In the genomic region with DNA sequence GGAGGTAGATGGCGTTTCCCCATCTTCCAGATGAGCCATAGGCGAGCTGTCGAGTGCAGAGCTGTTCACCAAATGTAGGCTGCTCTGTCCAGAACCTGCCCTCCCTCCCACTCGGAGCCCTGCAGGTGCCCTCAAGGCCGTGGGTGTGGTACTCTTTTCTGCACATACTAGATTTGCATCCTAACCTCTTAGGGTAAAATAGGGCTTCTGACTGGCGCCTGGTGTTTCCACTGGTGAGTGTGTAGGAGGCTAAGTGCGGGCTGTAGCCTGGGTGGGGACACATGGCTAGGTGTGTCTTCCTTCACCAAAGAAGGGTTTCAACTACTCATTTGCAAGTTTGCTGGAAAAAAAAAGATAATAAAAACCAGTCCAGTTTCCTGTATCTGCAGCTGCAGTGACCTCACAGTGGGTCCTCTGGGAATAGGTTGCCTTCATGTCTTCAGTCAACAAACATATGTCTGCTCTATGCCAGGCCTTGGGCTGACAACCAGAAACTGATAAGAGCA, we compare ENCODE assay signal across 14 cellular contexts. TPM values are rescaled to one million over a fixed set of nuclear protein-coding genes. Genes with fewer than 3 reads are reported as not detected.
A peak's percentile ranks its signal among the peaks of the same experiment; 100 is the strongest.
DNase-seq lines count a peak whose midpoint lies in the region; ATAC-seq and TF ChIP-seq lines count a peak whose summit lies in the region.
"Had no signal": no experiment of that assay in that cellular context is flagged by ENCODE, and none has a peak within 500 bp of the region (broad histone marks: within the 10 kb centered on the region; RNA-seq: fewer than 3 reads in every experiment).

No MANE protein-coding gene starts in this region.

- TF ChIP-seq POLR2A in lower leg skin (IDR thresholded peaks at IDR 0.05): no peak

- H3K36me3 ChIP-seq in mucosa of rectum (ENCODE audit: control insufficient read depth in 2 of 2, insufficient read depth in 2 of 2, low read length in 2 of 2): no peaks in the 10 kb centered on the region

- H3K4me3 ChIP-seq in mucosa of rectum (ENCODE audit: low read length in 2 of 2) (peak overlapping the region in 1 of 2 donors; percentile 8), lower leg skin (ENCODE audit: low read depth, poor library complexity, severe bottlenecking) (no peak overlapping the region)

- H3K4me1 ChIP-seq in mucosa of rectum (ENCODE audit: control insufficient read depth in 2 of 2, insufficient read depth in 2 of 2, low read length in 2 of 2): peaks cover 35 to 68% of the 10 kb centered on the region in 2 donors

- peak overlapping the region in 1 of 2 donors; percentile 42 for H3K9ac ChIP-seq in mucosa of rectum (ENCODE audit: low read depth in 1 of 2, low read length in 2 of 2)

- DNase-seq in NCI-H345 (lab: John Stamatoyannopoulos, UW): peak; percentile 47
- no peak for DNase-seq in D341Med (ENCODE audit: low spot score)
- no peak for DNase-seq in HCEC 1CT
- no peak for DNase-seq in lower leg skin (ENCODE audit: low spot score in 2 of 2)
- DNase-seq in activated CD4-positive, alpha-beta T cell treated with anti-CD3 and anti-CD28 coated beads for 1 hour: no peak
- DNase-seq: activated CD4-positive, alpha-beta T cell treated with anti-CD3 and anti-CD28 coated beads, Interleukin-2, amount 10 ng/mL, durations not matched to agents 24 days and 14 days; activated naive CD8-positive, alpha-beta T cell treated with anti-CD3 and anti-CD28 coated beads, Interleukin-2, amount 10 ng/mL, durations not matched to agents 7 days and 5 days; effector CD8-positive, alpha-beta T cell; NCI-H1417 treated with DMSO at 0.1 percent for 48 hours; Right ventricle myocardium superior; stimulated activated CD4-positive, alpha-beta T cell treated with anti-CD3 and anti-CD28 coated beads, Interleukin-15, amount 100 ng/mL, for 24 hours had no signal

- TF ChIP-seq CTCF in lower leg skin (IDR thresholded peaks at IDR 0.05): no peak

- WGBS in lower leg skin, 2 donors: 42 to 50% methylated on average over 7 of the region's 7 CpGs

- intact Hi-C loops in lower leg skin (cut with DNase I; ENCODE audit: low total_unique reads): no loop called here

- no peaks in the 10 kb centered on the region for H3K27me3 ChIP-seq in mucosa of rectum (ENCODE audit: control insufficient read depth in 2 of 2, insufficient read depth in 2 of 2, low read length in 2 of 2)

- ATAC-seq in GM18519 (IDR thresholded peaks at IDR 0.05; ENCODE audit: low FRiP score, unreplicated experiment): peak; percentile 38
- peak; percentile 70 for ATAC-seq in HG02588 (IDR thresholded peaks at IDR 0.05; ENCODE audit: unreplicated experiment)

- H3K9me3 ChIP-seq in mucosa of rectum (ENCODE audit: control insufficient read depth in 2 of 2, low read length in 2 of 2): no peaks in the 10 kb centered on the region

- H3K27ac ChIP-seq in mucosa of rectum (ENCODE audit: low read depth in 2 of 2, low read length in 2 of 2): peak overlapping the region; percentile 78 to 82

RNA-seq across cellular contexts. Expression of gene BIK, which starts 8.5 kb away (rescaled TPM):
- 10 to 100 TPM in 1 of 4 donors, 1 to 10 TPM in 3; 2.6 to 12.6 (median 9.5) TPM for total RNA-seq in lower leg skin
- total RNA-seq: Right ventricle myocardium superior had no signal

RNA-seq across cellular contexts. Expression of gene MCAT, which starts 24.2 kb away (rescaled TPM):
- total RNA-seq in lower leg skin: 10 to 100 TPM; 21.5 to 28.1 (median 25.5) TPM

RNA-seq across cellular contexts. Expression of gene TTLL1, which starts 29.8 kb away (rescaled TPM):
- total RNA-seq in lower leg skin: 1 to 10 TPM; 1.9 to 7.9 (median 5.4) TPM

RNA-seq across cellular contexts. Expression of gene TSPO, which starts 32.4 kb away (rescaled TPM):
- 100 to 1,000 TPM; 695 to 923 (median 775) TPM for total RNA-seq in lower leg skin
